In the genomic region with DNA sequence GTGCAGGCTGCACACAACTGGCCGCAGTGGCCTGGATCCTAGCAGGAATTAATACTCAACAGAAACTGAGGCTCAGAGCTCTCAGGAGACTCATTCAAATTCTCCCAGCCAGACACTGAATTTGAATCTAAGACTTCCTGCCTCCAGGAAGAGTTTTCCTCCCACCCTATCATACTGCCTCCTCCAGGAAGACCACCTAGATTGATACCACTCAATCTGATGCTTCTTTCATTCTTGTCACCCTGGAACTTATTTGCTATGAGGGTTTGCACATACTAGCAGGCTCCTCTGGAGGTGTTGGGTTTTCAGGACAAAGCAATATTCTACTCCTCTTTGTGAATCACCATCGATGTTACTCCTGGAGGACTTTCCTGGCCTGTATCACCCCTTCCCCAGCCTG, we compare ENCODE assay signal across 25 cellular contexts.
"Had no signal": no experiment of that assay in that cellular context is flagged by ENCODE, and none has a peak within 500 bp of the region (broad histone marks: within the 10 kb centered on the region; RNA-seq: fewer than 3 reads in every experiment).

No MANE protein-coding gene starts in this region.

- H3K36me3 ChIP-seq: MG63, SJSA1 had no signal

- H3K9me3 ChIP-seq: MG63, SJSA1 had no signal

- DNase-seq: Karpas-422, KG1, MG63, NCI-H1092, NCI-H1105 treated with DMSO at 0.1 percent for 48 hours, NCI-H1417 treated with DMSO at 0.1 percent for 48 hours, NCI-H146, NCI-H1694 treated with DMSO at 0.1 percent for 48 hours, NCI-H1930, NCI-H2081, NCI-H2171, NCI-H226, NCI-H446, NCI-H510A, NCI-H524 treated with DMSO at 0.1 percent for 48 hours, NCI-H69, NCI-H774, Right ventricle myocardium superior, RPMI8226, SIG-M5 had no signal

- H3K4me3 ChIP-seq: MG63, SJSA1, SK-N-MC had no signal

- H3K27ac ChIP-seq: HL-60, SJSA1, SK-N-MC had no signal

- FAIRE-seq: HTR-8/SVneo, RCC 7860 had no signal
